In the genomic region with DNA sequence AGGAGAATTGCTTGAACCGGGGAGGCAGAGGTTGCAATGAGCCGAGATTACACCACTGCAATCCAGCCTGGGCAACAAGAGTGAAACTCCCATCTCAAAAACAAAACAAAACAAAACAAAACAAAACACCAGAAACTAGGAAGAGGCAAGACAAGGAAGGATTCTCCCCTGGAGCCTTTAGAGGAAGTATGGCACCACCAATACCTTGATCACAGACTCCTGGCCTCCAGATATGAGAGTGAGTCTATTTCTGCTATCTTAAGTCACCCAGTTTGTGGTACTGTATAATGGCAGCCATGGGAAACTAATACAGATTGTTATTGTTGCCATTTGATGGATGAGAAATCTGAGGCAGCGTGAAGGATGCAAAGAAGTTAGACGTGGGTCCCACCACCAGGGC, we compare ENCODE assay signal across 1 cellular context.
TF ChIP-seq lines count a peak whose summit lies in the region.

No MANE protein-coding gene starts in this region.

TF ChIP-seq in HepG2, 621 proteins besides CTCF, POLR2A, EP300 and RAD21:
- TF ChIP-seq ZNF30 (CRISPR knock-in tag; IDR thresholded peaks at IDR 0.05) (0 out of 2 replicates have a peak, but pooled peaks have one; percentile 35), TMF1 (CRISPR knock-in tag; IDR thresholded peaks at IDR 0.05; ENCODE audit: low read depth) (no peak), SRSF9 (IDR thresholded peaks at IDR 0.05; ENCODE audit: borderline replicate concordance, insufficient read depth, low read depth, low read length, poor library complexity, severe bottlenecking) (no peak)
- TF ChIP-seq, protein P1, sequence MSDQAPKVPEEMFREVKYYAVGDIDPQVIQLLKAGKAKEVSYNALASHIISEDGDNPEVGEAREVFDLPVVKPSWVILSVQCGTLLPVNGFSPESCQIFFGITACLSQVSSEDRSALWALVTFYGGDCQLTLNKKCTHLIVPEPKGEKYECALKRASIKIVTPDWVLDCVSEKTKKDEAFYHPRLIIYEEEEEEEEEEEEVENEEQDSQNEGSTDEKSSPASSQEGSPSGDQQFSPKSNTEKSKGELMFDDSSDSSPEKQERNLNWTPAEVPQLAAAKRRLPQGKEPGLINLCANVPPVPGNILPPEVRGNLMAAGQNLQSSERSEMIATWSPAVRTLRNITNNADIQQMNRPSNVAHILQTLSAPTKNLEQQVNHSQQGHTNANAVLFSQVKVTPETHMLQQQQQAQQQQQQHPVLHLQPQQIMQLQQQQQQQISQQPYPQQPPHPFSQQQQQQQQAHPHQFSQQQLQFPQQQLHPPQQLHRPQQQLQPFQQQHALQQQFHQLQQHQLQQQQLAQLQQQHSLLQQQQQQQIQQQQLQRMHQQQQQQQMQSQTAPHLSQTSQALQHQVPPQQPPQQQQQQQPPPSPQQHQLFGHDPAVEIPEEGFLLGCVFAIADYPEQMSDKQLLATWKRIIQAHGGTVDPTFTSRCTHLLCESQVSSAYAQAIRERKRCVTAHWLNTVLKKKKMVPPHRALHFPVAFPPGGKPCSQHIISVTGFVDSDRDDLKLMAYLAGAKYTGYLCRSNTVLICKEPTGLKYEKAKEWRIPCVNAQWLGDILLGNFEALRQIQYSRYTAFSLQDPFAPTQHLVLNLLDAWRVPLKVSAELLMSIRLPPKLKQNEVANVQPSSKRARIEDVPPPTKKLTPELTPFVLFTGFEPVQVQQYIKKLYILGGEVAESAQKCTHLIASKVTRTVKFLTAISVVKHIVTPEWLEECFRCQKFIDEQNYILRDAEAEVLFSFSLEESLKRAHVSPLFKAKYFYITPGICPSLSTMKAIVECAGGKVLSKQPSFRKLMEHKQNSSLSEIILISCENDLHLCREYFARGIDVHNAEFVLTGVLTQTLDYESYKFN (CRISPR knock-in tag; conservative IDR thresholded peaks at IDR 0.05), result 0 out of 2 replicates have a peak, but pooled peaks have one; percentile 3
